14 cellular contexts compared by ENCODE assay signal in the genomic region with DNA sequence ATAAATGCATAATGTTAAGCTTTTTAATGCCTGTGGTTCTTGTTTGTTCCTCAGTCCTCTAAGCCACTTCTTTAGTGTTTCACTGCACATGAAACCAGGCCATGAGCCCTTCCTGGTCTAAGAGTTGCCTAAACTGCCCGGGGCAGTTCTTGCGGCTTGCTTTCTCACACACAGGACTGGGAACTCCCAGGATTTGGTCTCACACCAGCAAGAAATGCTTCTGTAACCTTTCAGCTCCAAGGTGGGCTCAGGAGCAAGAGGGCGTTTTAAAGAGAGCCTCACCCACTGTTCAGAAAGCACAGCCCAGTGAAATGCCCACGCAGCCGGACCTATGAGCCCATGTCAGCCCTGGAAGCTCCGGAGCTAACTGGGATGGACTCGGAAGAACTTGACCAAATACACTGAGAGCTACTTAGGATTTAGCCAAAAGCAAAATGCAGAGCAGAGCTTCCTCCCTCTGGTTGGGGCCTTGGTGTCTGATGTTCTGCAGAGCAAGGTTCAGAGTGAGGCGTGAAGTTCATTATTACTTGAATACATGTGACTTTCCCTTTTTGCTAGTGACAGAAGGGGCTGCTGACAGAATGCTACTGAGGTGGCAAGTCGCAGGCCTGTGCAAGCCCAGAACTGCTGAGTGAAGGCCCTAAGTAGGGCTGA. TPM values are rescaled to one million over a fixed set of nuclear protein-coding genes. Genes with fewer than 3 reads are reported as not detected.
DNase-seq lines count a peak whose midpoint lies in the region; ATAC-seq and TF ChIP-seq lines count a peak whose summit lies in the region.
"Had no signal": no experiment of that assay in that cellular context is flagged by ENCODE, and none has a peak within 500 bp of the region (broad histone marks: within the 10 kb centered on the region; RNA-seq: fewer than 3 reads in every experiment).

No MANE protein-coding gene starts in this region.

- H3K4me1 ChIP-seq in cardiac muscle cell (ENCODE audit: low read depth) (peaks cover 12% of the 10 kb centered on the region), thyroid gland (peaks cover 84 to 93% of the 10 kb centered on the region in 2 donors), tibial nerve (peaks cover 0 to 61% (median 12%) of the 10 kb centered on the region in 4 donors), Karpas-422 (ENCODE audit: low read length) (peaks cover 39% of the 10 kb centered on the region)

- TF ChIP-seq POLR2A in thyroid gland (IDR thresholded peaks at IDR 0.05) (no peak), tibial nerve (IDR thresholded peaks at IDR 0.05) (no peak)

- no peaks in the 10 kb centered on the region for H3K27me3 Mint-ChIP-seq in activated naive CD8-positive, alpha-beta T cell treated with anti-CD3 and anti-CD28 coated beads for 36 hours

- 58 to 69% methylated on average over 9 of the region's 9 CpGs for WGBS in thyroid gland, 2 donors
- 83 to 90% methylated on average over 9 of the region's 9 CpGs for WGBS in tibial nerve, 2 donors

- H3K4me3 Mint-ChIP-seq in activated naive CD8-positive, alpha-beta T cell treated with anti-CD3 and anti-CD28 coated beads for 36 hours = no peak overlapping the region

- no peak overlapping the region for H3K9ac ChIP-seq in Karpas-422 (ENCODE audit: low read length)

- H3K27ac Mint-ChIP-seq in activated naive CD8-positive, alpha-beta T cell treated with anti-CD3 and anti-CD28 coated beads for 36 hours = peak overlapping the region; percentile 39

- H3K36me3 ChIP-seq in cardiac muscle cell (no peaks in the 10 kb centered on the region), thyroid gland (no peaks in the 10 kb centered on the region), tibial nerve (peaks cover 0 to 8% (median 0%) of the 10 kb centered on the region in 3 donors), Karpas-422 (ENCODE audit: insufficient read depth, low read length) (peaks cover 11% of the 10 kb centered on the region; the same call in 1 of the 2 replicates)
- H3K36me3 ChIP-seq: ovary had no signal

- intact Hi-C loops in left ventricle myocardium superior (cut with micrococcal nuclease) = no loop called here
- intact Hi-C loops in thyroid gland (cut with DNase I) = no loop called here

- peaks cover 56% of the 10 kb centered on the region for H3K79me2 ChIP-seq in Karpas-422 (ENCODE audit: low read length)

- peaks cover 16% of the 10 kb centered on the region for H3K4me1 Mint-ChIP-seq in activated naive CD8-positive, alpha-beta T cell treated with anti-CD3 and anti-CD28 coated beads for 36 hours

- no peak overlapping the region for H3K4me2 ChIP-seq in Karpas-422 (ENCODE audit: low read depth, low read length, poor library complexity, severe bottlenecking)

- ATAC-seq in left ventricle myocardium superior = no peak

- H3K9me3 Mint-ChIP-seq in activated naive CD8-positive, alpha-beta T cell treated with anti-CD3 and anti-CD28 coated beads for 36 hours = no peaks in the 10 kb centered on the region

- TF ChIP-seq EP300 in tibial nerve (IDR thresholded peaks at IDR 0.05) = no peak

- H3K9me3 ChIP-seq in cardiac muscle cell (ENCODE audit: low read depth) (no peaks in the 10 kb centered on the region), thyroid gland (no peaks in the 10 kb centered on the region), tibial nerve (no peaks in the 10 kb centered on the region), Karpas-422 (ENCODE audit: low read length) (no peaks in the 10 kb centered on the region)
- H3K9me3 ChIP-seq: ovary had no signal

- no peaks in the 10 kb centered on the region for H3K9me2 ChIP-seq in Karpas-422 (replicated peaks; ENCODE audit: insufficient read depth, low read length)

- peak overlapping the region; percentile 64 for H3K27ac ChIP-seq in cardiac muscle cell
- H3K27ac ChIP-seq in thyroid gland = peak overlapping the region; percentile 82 to 93 (median 93)
- H3K27ac ChIP-seq in tibial nerve = peak overlapping the region in 1 of 4 donors; percentile 10
- no peak overlapping the region for H3K27ac ChIP-seq in Karpas-422 (ENCODE audit: low read length)
- H3K27ac ChIP-seq: ovary had no signal

- no peaks in the 10 kb centered on the region for H3K27me3 ChIP-seq in cardiac muscle cell
- H3K27me3 ChIP-seq in thyroid gland = no peaks in the 10 kb centered on the region
- no peaks in the 10 kb centered on the region for H3K27me3 ChIP-seq in tibial nerve
- no peaks in the 10 kb centered on the region for H3K27me3 ChIP-seq in Karpas-422 (ENCODE audit: low read length)
- H3K27me3 ChIP-seq: ovary had no signal

- peaks cover 19% of the 10 kb centered on the region; the same call in 1 of the 2 replicates for H4K20me1 ChIP-seq in Karpas-422 (ENCODE audit: insufficient read depth, low read depth, low read length)

- H3K4me3 ChIP-seq in cardiac muscle cell = no peak overlapping the region
- no peak overlapping the region for H3K4me3 ChIP-seq in thyroid gland (replicated peaks in 1 of 3)
- H3K4me3 ChIP-seq in tibial nerve = no peak overlapping the region
- H3K4me3 ChIP-seq in Karpas-422 (ENCODE audit: low read length) = no peak overlapping the region
- H3K4me3 ChIP-seq: ovary had no signal

- H2AFZ ChIP-seq in Karpas-422 (ENCODE audit: low read length) = no peak overlapping the region

- peak in 1 of 2 donors; percentile 32 for DNase-seq in cardiac muscle cell (ENCODE audit: low read depth in 1 of 2, low spot score in 1 of 2)
- no peak for DNase-seq in left ventricle myocardium superior
- DNase-seq in activated naive CD8-positive, alpha-beta T cell treated with anti-CD3 and anti-CD28 coated beads for 36 hours = no peak
- peak; percentile 53 for DNase-seq in mesenteric fat pad (ENCODE audit: low spot score)
- DNase-seq in thyroid gland = peak; percentile 48 to 53
- no peak for DNase-seq in NCI-H146 (lab: John Stamatoyannopoulos, UW)
- DNase-seq in tibial nerve (ENCODE audit: low spot score in 2 of 2) = no peak
- DNase-seq in Karpas-422 = no peak
- DNase-seq: amygdala, DMS 273 treated with DMSO at 0.1 percent for 48 hours, NCI-H2081, ovary, SHP77 treated with DMSO at 0.1 percent for 48 hours had no signal

- H3K36me3 Mint-ChIP-seq in activated naive CD8-positive, alpha-beta T cell treated with anti-CD3 and anti-CD28 coated beads for 36 hours = peaks cover 5% of the 10 kb centered on the region

- no peak for TF ChIP-seq CTCF in cardiac muscle cell (IDR thresholded peaks at IDR 0.05; ENCODE audit: low read depth, low read length)
- no peak for TF ChIP-seq CTCF in thyroid gland (IDR thresholded peaks at IDR 0.05)
- no peak for TF ChIP-seq CTCF in tibial nerve (IDR thresholded peaks at IDR 0.05)

RNA-seq across cellular contexts. Expression of a gene that starts 23.4 kb away (rescaled TPM):
- total RNA-seq in cardiac muscle cell (63.3 and 125 TPM in 2 replicates), left ventricle myocardium superior (16.5 TPM), mesenteric fat pad (20.0 TPM), thyroid gland (100 to 1,000 TPM; 354 to 606 (median 433) TPM), tibial nerve (100 to 1,000 TPM in 3 of 4 donors, 10 to 100 TPM in 1; 92.2 to 276 (median 173) TPM)
- polyA plus RNA-seq in cardiac muscle cell = 49.4 and 55.8 TPM in 2 replicates
- total RNA-seq in activated naive CD8-positive, alpha-beta T cell treated with anti-CD3 and anti-CD28 coated beads for 36 hours = 1 to 10 TPM; 5.5 to 6.5 TPM
- 29.4 and 83.8 TPM in 2 replicates for total RNA-seq in Karpas-422 (2014; rRNA removed; shearing (Covaris generic); ENCODE audit: low replicate concordance)

RNA-seq across cellular contexts. Expression of a gene that starts 40.2 kb away (rescaled TPM):
- total RNA-seq in cardiac muscle cell (not detected in 2 replicates), left ventricle myocardium superior (not detected), mesenteric fat pad (not detected), thyroid gland (not detected), tibial nerve (1 to 10 TPM in 1 of 4 donors, not detected in 3; 2.5 TPM)
- 0.09 and 0.80 TPM in 2 replicates for polyA plus RNA-seq in cardiac muscle cell
- not detected for total RNA-seq in activated naive CD8-positive, alpha-beta T cell treated with anti-CD3 and anti-CD28 coated beads for 36 hours
- total RNA-seq in Karpas-422 (2014; rRNA removed; shearing (Covaris generic); ENCODE audit: low replicate concordance) = not detected in 2 replicates
- total RNA-seq: kidney epithelial cell, ovary had no signal
- polyA plus RNA-seq: ovary had no signal

RNA-seq across cellular contexts. Expression of a gene that starts 43.9 kb away (rescaled TPM):
- 64.2 and 73.4 TPM in 2 replicates for total RNA-seq in cardiac muscle cell
- 27.0 and 28.6 TPM in 2 replicates for polyA plus RNA-seq in cardiac muscle cell
- total RNA-seq in left ventricle myocardium superior = 48.1 TPM
- 100 to 1,000 TPM; 109 to 119 TPM for total RNA-seq in activated naive CD8-positive, alpha-beta T cell treated with anti-CD3 and anti-CD28 coated beads for 36 hours
- 61.3 TPM for total RNA-seq in mesenteric fat pad
- 10 to 100 TPM; 50.0 to 67.4 (median 55.6) TPM for total RNA-seq in thyroid gland
- 10 to 100 TPM; 55.9 to 60.3 (median 58.7) TPM for total RNA-seq in tibial nerve
- total RNA-seq in Karpas-422 (2014; rRNA removed; shearing (Covaris generic); ENCODE audit: low replicate concordance) = 95.9 and 115 TPM in 2 replicates

Comparison
In these comparisons a context has a peak if more than half of its experiments do, and no peak if none do; other contexts are left out.
1. DNase-seq: peak in mesenteric fat pad (single experiment) and thyroid gland (2 of 2); none in left ventricle myocardium superior (single experiment), activated naive CD8-positive, alpha-beta T cell treated with anti-CD3 and anti-CD28 coated beads for 36 hours (single experiment), NCI-H146 (single experiment), tibial nerve (0 of 2) and Karpas-422 (single experiment).